In the genomic region with DNA sequence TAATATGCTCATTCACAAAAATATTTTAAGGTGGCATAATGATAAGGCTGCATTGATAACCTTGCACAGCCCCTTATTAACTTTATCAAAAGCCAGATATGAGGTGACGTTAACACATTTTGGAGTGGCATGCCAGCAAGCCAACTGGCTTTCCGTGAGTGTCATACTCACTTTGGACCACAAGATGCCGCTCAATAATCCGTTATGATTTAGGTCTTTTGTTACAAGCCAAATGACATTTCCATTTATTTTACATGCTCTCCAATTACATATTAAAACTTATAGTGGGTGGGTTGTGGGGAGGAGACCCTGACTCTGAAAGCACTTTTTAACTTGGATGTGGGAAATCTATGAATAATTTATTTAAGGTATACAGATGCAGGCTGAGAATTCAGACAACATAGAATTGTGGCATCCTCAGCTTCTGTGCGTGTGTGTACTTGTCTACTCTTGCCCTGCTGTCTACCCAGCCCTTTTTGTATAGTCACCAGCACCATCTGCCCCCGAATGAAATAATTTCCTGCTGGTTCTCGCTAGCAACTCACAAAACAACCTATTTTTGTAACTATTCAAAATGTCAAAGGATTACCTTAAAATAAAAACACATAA, we compare ENCODE assay signal across 9 cellular contexts.
DNase-seq lines count a peak whose midpoint lies in the region; ATAC-seq and TF ChIP-seq lines count a peak whose summit lies in the region.
"Had no signal": no experiment of that assay in that cellular context is flagged by ENCODE, and none has a peak within 500 bp of the region (broad histone marks: within the 10 kb centered on the region; RNA-seq: fewer than 3 reads in every experiment).

No MANE protein-coding gene starts in this region.

- no peaks in the 10 kb centered on the region for H3K27me3 Mint-ChIP-seq in activated naive CD4-positive, alpha-beta T cell treated with anti-CD3 and anti-CD28 coated beads, Interleukin-2, amount 10 ng/mL, durations not matched to agents 7 days and 5 days
- H3K27me3 Mint-ChIP-seq in natural killer cell (ENCODE audit: low read depth in 2 of 2): peaks cover under 1 to 12% of the 10 kb centered on the region in 2 donors

- no peaks in the 10 kb centered on the region for H3K36me3 ChIP-seq in HAP-1 (replicated peaks)
- H3K36me3 ChIP-seq in suprapubic skin: no peaks in the 10 kb centered on the region

- CTCF ChIA-PET in activated naive CD4-positive, alpha-beta T cell treated with anti-CD3 and anti-CD28 coated beads, Interleukin-2, amount 10 ng/mL, durations not matched to agents 7 days and 5 days (lab: Charles Lee): interaction anchor here (0.7 kb wide), 1 partner anchor 9 kb away, joined by 3 read pairs; no protein-coding TSS in a partner anchor

- intact Hi-C loops in natural killer cell (cut with micrococcal nuclease): no loop called here

- H3K27ac Mint-ChIP-seq in activated naive CD4-positive, alpha-beta T cell treated with anti-CD3 and anti-CD28 coated beads, Interleukin-2, amount 10 ng/mL, durations not matched to agents 7 days and 5 days: no peak overlapping the region
- no peak overlapping the region for H3K27ac Mint-ChIP-seq in natural killer cell
- H3K27ac Mint-ChIP-seq: activated naive CD8-positive, alpha-beta T cell treated with anti-CD3 and anti-CD28 coated beads, Interleukin-2, amount 10 ng/mL, durations not matched to agents 7 days and 5 days had no signal

- WGBS in suprapubic skin: 16% methylated on average over 7 of the region's 7 CpGs

- TF ChIP-seq EP300 in suprapubic skin (IDR thresholded peaks at IDR 0.05): no peak

- peaks cover 27% of the 10 kb centered on the region for H3K27me3 ChIP-seq in HAP-1 (ENCODE audit: low read depth)
- H3K27me3 ChIP-seq in suprapubic skin: no peaks in the 10 kb centered on the region

- H3K27ac ChIP-seq in suprapubic skin: no peak overlapping the region

- peak; percentile 31 for DNase-seq in activated naive CD4-positive, alpha-beta T cell treated with anti-CD3 and anti-CD28 coated beads, Interleukin-2, amount 10 ng/mL, durations not matched to agents 7 days and 5 days
- no peak for DNase-seq in activated naive CD4-positive, alpha-beta T cell treated with Interleukin-2 at 50 U/mL for 16 hours
- DNase-seq in HAP-1 (ENCODE audit: low spot score in 2 of 2) (peak; percentile 52 to 60), NCI-H1694 (lab: John Stamatoyannopoulos, UW) (peak; percentile 90), hippocampal formation (lab: John Stamatoyannopoulos, UW) (peak; percentile 18 to 35), suprapubic skin (ENCODE audit: low spot score in 2 of 2) (no peak), natural killer cell (no peak)
- DNase-seq: activated naive CD8-positive, alpha-beta T cell treated with anti-CD3 and anti-CD28 coated beads, Interleukin-2, amount 10 ng/mL, durations not matched to agents 7 days and 5 days had no signal

- H3K9me3 ChIP-seq in HAP-1 (no peaks in the 10 kb centered on the region), suprapubic skin (no peaks in the 10 kb centered on the region)

- H3K9me3 Mint-ChIP-seq in activated naive CD4-positive, alpha-beta T cell treated with anti-CD3 and anti-CD28 coated beads, Interleukin-2, amount 10 ng/mL, durations not matched to agents 7 days and 5 days: no peaks in the 10 kb centered on the region
- H3K9me3 Mint-ChIP-seq in natural killer cell: no peaks in the 10 kb centered on the region
- H3K9me3 Mint-ChIP-seq: activated naive CD8-positive, alpha-beta T cell treated with anti-CD3 and anti-CD28 coated beads, Interleukin-2, amount 10 ng/mL, durations not matched to agents 7 days and 5 days had no signal

- in situ Hi-C loops in HAP-1 (cut with MboI; ENCODE audit: low sequenced_read_pairs): no loop called here

- no peak overlapping the region for H3K4me3 Mint-ChIP-seq in activated naive CD4-positive, alpha-beta T cell treated with anti-CD3 and anti-CD28 coated beads, Interleukin-2, amount 10 ng/mL, durations not matched to agents 7 days and 5 days
- no peak overlapping the region for H3K4me3 Mint-ChIP-seq in natural killer cell
- H3K4me3 Mint-ChIP-seq: activated naive CD8-positive, alpha-beta T cell treated with anti-CD3 and anti-CD28 coated beads, Interleukin-2, amount 10 ng/mL, durations not matched to agents 7 days and 5 days had no signal

- ATAC-seq in natural killer cell: no peak

- TF ChIP-seq CTCF in WI38 (IDR thresholded peaks at IDR 0.05; ENCODE audit: low read depth, low read length): peak; percentile 80
- TF ChIP-seq CTCF in suprapubic skin (IDR thresholded peaks at IDR 0.05): peak; percentile 36 to 67
- no peak for TF ChIP-seq CTCF in natural killer cell (IDR thresholded peaks at IDR 0.05)

- no peaks in the 10 kb centered on the region for H3K4me1 ChIP-seq in HAP-1
- no peaks in the 10 kb centered on the region for H3K4me1 ChIP-seq in suprapubic skin

- H3K4me3 ChIP-seq in HAP-1: no peak overlapping the region
- no peak overlapping the region for H3K4me3 ChIP-seq in WI38 (ENCODE audit: low read depth, low read length)
- no peak overlapping the region for H3K4me3 ChIP-seq in suprapubic skin

- H3K4me1 Mint-ChIP-seq in activated naive CD4-positive, alpha-beta T cell treated with anti-CD3 and anti-CD28 coated beads, Interleukin-2, amount 10 ng/mL, durations not matched to agents 7 days and 5 days: no peaks in the 10 kb centered on the region
- H3K4me1 Mint-ChIP-seq in natural killer cell: no peaks in the 10 kb centered on the region
- H3K4me1 Mint-ChIP-seq: activated naive CD8-positive, alpha-beta T cell treated with anti-CD3 and anti-CD28 coated beads, Interleukin-2, amount 10 ng/mL, durations not matched to agents 7 days and 5 days had no signal

- H3K36me3 Mint-ChIP-seq in activated naive CD4-positive, alpha-beta T cell treated with anti-CD3 and anti-CD28 coated beads, Interleukin-2, amount 10 ng/mL, durations not matched to agents 7 days and 5 days: no peaks in the 10 kb centered on the region
- no peaks in the 10 kb centered on the region for H3K36me3 Mint-ChIP-seq in natural killer cell
- H3K36me3 Mint-ChIP-seq: activated naive CD8-positive, alpha-beta T cell treated with anti-CD3 and anti-CD28 coated beads, Interleukin-2, amount 10 ng/mL, durations not matched to agents 7 days and 5 days had no signal

- no peak for TF ChIP-seq POLR2A in suprapubic skin (IDR thresholded peaks at IDR 0.05)

Comparison
In these comparisons a context has a peak if more than half of its experiments do, and no peak if none do; other contexts are left out.
1. DNase-seq: peak in activated naive CD4-positive, alpha-beta T cell treated with anti-CD3 and anti-CD28 coated beads, Interleukin-2, amount 10 ng/mL, durations not matched to agents 7 days and 5 days (single experiment), HAP-1 (2 of 2), NCI-H1694 (single experiment) and hippocampal formation (2 of 2); none in activated naive CD4-positive, alpha-beta T cell treated with Interleukin-2 at 50 U/mL for 16 hours (single experiment), suprapubic skin (0 of 2) and natural killer cell (single experiment).